8 cellular contexts compared by ENCODE assay signal in the genomic region with DNA sequence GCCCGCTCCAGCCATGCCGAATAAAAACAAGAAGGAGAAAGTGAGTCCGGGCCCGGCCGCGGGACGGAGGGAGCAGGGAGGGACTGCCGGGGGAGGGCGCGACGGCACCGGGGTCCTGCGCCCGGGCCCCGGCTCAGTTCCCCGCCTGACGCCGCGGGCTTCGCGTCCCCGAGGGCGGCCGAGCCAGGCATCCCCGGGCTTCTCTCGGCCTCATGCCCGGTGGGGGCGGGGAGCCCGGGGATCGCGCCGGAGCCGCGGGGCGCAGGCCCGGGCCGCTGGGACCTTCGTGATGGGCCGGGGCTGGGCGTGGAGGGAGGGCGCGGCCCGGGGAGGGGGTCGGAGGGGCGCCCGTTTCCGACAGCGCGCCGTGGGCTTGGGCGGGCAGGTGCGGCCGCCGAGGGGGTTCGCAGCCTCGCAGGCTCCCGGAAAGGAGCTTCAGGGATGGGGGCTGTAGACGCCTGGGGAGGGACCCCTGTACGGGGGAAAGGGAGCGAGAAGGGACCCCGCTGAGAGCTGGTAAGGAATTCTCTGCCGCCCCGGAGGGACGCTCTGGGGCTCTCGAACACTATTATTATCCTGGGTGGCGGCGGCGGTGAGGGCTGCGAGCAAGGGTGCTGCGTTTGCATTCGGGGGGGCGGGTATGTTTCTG.
DNase-seq lines count a peak whose midpoint lies in the region; ATAC-seq and TF ChIP-seq lines count a peak whose summit lies in the region.

No MANE protein-coding gene starts in this region.

- H3K9me3 ChIP-seq in SU-DHL-6 (ENCODE audit: insufficient read depth, low read length): no peaks in the 10 kb centered on the region

- TF ChIP-seq CTCF in SU-DHL-6 (IDR thresholded peaks at IDR 0.05; ENCODE audit: insufficient read depth, low read length, poor library complexity, severe bottlenecking) (no peak), astrocyte of the spinal cord (IDR thresholded peaks at IDR 0.05; ENCODE audit: low read depth, low read length) (no peak)

- no peaks in the 10 kb centered on the region for H4K20me1 ChIP-seq in SU-DHL-6 (ENCODE audit: low read depth, low read length)

- peak; percentile 40 for DNase-seq in NCI-H2171 (lab: John Stamatoyannopoulos, UW)
- no peak for DNase-seq in NCI-H2171 treated with DMSO at 0.1 percent for 48 hours (lab: John Stamatoyannopoulos, UW)
- DNase-seq in astrocyte of the spinal cord (ENCODE audit: low read depth, low spot score): no peak
- DNase-seq in iris pigment epithelial cell (ENCODE audit: low read depth): peak; percentile 4
- peak; percentile 57 for DNase-seq in stimulated activated CD4-positive, alpha-beta T cell treated with anti-CD3 and anti-CD28 coated beads, Interleukin-15, amount 100 ng/mL, for 24 hours
- no peak for DNase-seq in NOMO-1 treated with DMSO at 0.1 percent for 48 hours (lab: John Stamatoyannopoulos, UW; ENCODE audit: unreplicated experiment)

- H3K4me2 ChIP-seq in SU-DHL-6 (ENCODE audit: low read depth, low read length, poor library complexity, severe bottlenecking): peak overlapping the region; percentile 67

- peak; percentile 24 for ATAC-seq in HG02943 (IDR thresholded peaks at IDR 0.05; ENCODE audit: low read depth, unreplicated experiment)

- H3K79me2 ChIP-seq in SU-DHL-6 (ENCODE audit: insufficient read depth, low read length): no peaks in the 10 kb centered on the region

- H2AFZ ChIP-seq in SU-DHL-6 (ENCODE audit: low read depth, low read length, severe bottlenecking): no peak overlapping the region

- H3K36me3 ChIP-seq in SU-DHL-6 (ENCODE audit: low read length): no peaks in the 10 kb centered on the region

- H3K9ac ChIP-seq in SU-DHL-6 (ENCODE audit: low read length): peak overlapping the region; percentile 73

- no peaks in the 10 kb centered on the region for H3K27me3 ChIP-seq in SU-DHL-6 (ENCODE audit: low read length)

- peak overlapping the region; percentile 35; the same call in 1 of the 2 replicates for H3K27ac ChIP-seq in SU-DHL-6 (ENCODE audit: low read depth, low read length)

- H3K9me2 ChIP-seq in SU-DHL-6 (replicated peaks; ENCODE audit: insufficient read depth, low read length): no peaks in the 10 kb centered on the region

- H3F3A ChIP-seq in SU-DHL-6 (ENCODE audit: insufficient read depth): peaks cover 8% of the 10 kb centered on the region; the same call in 1 of the 2 replicates

- peak overlapping the region; percentile 72 for H3K4me3 ChIP-seq in SU-DHL-6 (ENCODE audit: insufficient read depth, low read length, poor library complexity, severe bottlenecking)
- peak overlapping the region; percentile 71 for H3K4me3 ChIP-seq in astrocyte of the spinal cord (ENCODE audit: low read depth, low read length)

- in situ Hi-C loops in astrocyte of the spinal cord (cut with HindIII; ENCODE audit: low sequenced_read_pairs): no loop called here

Comparison
In these comparisons a context has a peak if more than half of its experiments do, and no peak if none do; other contexts are left out.
1. DNase-seq: peak in NCI-H2171 (single experiment), iris pigment epithelial cell (single experiment) and stimulated activated CD4-positive, alpha-beta T cell treated with anti-CD3 and anti-CD28 coated beads, Interleukin-15, amount 100 ng/mL, for 24 hours (single experiment); none in NCI-H2171 treated with DMSO at 0.1 percent for 48 hours (single experiment), astrocyte of the spinal cord (single experiment) and NOMO-1 treated with DMSO at 0.1 percent for 48 hours (single experiment).